In the genomic region with DNA sequence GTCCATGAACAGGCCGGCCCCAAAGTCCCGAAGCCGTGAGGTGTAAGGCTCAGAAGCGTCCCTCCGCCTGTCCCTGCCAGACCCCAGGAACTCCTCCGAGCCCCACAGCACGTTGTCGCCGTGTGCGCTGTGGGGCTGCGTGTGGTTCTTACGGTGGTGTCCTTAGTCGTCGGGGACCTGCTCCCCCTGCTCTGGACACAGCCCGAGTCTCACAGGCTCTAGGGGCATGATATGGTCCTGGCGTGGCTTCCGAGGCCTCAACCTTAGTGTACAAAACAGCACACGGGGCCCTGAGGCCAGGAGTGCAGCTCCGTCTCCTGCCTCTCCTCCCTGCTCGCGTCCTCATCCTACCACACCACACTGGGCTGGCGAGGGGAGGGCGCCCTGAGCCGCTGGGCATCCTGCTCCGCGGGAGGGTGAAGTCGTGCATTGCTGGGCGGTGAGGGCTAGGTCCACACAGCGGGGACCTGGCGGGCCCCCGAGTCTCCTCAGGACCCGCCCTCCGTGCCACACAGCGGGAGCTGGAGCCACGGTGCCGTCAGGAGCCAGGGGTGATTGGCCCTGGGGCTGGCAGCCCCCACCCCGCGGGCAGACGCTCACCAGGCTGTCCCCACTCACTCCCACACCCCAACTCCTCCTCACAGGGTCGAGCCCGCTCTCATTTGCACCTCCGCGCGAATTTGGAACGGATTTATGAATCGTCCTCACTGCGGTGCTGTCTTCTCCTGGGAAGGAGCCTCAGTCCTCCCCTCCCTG, we compare ENCODE assay signal across 1 cellular context.
TF ChIP-seq lines count a peak whose summit lies in the region.

No MANE protein-coding gene starts in this region.

TF ChIP-seq in HepG2, 621 proteins besides CTCF, POLR2A, EP300 and RAD21 (continued from another document):
- TF ChIP-seq, protein P1, sequence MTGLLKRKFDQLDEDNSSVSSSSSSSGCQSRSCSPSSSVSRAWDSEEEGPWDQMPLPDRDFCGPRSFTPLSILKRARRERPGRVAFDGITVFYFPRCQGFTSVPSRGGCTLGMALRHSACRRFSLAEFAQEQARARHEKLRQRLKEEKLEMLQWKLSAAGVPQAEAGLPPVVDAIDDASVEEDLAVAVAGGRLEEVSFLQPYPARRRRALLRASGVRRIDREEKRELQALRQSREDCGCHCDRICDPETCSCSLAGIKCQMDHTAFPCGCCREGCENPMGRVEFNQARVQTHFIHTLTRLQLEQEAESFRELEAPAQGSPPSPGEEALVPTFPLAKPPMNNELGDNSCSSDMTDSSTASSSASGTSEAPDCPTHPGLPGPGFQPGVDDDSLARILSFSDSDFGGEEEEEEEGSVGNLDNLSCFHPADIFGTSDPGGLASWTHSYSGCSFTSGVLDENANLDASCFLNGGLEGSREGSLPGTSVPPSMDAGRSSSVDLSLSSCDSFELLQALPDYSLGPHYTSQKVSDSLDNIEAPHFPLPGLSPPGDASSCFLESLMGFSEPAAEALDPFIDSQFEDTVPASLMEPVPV (CRISPR knock-in tag; IDR thresholded peaks at IDR 0.05) = peak; percentile 59; the same call in 1 of the 2 replicates
- no peak for TF ChIP-seq ZMYM4 (CRISPR knock-in tag; IDR thresholded peaks at IDR 0.05)
- TF ChIP-seq KDM1A (CRISPR knock-in tag; IDR thresholded peaks at IDR 0.05) = 0 out of 2 replicates have a peak, but pooled peaks have one; percentile 20
- peak; percentile 71 for TF ChIP-seq KMT2B (CRISPR knock-in tag; IDR thresholded peaks at IDR 0.05)
- TF ChIP-seq, protein P2, sequence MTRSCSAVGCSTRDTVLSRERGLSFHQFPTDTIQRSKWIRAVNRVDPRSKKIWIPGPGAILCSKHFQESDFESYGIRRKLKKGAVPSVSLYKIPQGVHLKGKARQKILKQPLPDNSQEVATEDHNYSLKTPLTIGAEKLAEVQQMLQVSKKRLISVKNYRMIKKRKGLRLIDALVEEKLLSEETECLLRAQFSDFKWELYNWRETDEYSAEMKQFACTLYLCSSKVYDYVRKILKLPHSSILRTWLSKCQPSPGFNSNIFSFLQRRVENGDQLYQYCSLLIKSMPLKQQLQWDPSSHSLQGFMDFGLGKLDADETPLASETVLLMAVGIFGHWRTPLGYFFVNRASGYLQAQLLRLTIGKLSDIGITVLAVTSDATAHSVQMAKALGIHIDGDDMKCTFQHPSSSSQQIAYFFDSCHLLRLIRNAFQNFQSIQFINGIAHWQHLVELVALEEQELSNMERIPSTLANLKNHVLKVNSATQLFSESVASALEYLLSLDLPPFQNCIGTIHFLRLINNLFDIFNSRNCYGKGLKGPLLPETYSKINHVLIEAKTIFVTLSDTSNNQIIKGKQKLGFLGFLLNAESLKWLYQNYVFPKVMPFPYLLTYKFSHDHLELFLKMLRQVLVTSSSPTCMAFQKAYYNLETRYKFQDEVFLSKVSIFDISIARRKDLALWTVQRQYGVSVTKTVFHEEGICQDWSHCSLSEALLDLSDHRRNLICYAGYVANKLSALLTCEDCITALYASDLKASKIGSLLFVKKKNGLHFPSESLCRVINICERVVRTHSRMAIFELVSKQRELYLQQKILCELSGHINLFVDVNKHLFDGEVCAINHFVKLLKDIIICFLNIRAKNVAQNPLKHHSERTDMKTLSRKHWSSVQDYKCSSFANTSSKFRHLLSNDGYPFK (CRISPR knock-in tag; IDR thresholded peaks at IDR 0.05; ENCODE audit: borderline replicate concordance) = peak; percentile 53; the same call in 1 of the 2 replicates
- peak; percentile 82 for TF ChIP-seq AGO2 (optimal IDR thresholded peaks at IDR 0.05; ENCODE audit: low read depth, low read length)
- no peak for TF ChIP-seq ZSCAN29 (CRISPR knock-in tag; conservative IDR thresholded peaks at IDR 0.05)
- no peak for TF ChIP-seq LCORL (IDR thresholded peaks at IDR 0.05)
- TF ChIP-seq LCORL (CRISPR knock-in tag; IDR thresholded peaks at IDR 0.05) = 0 out of 2 replicates have a peak, but pooled peaks have one; percentile 31
- TF ChIP-seq CHCHD3 (CRISPR knock-in tag; IDR thresholded peaks at IDR 0.05) = 0 out of 2 replicates have a peak, but pooled peaks have one; percentile 2
- TF ChIP-seq IKZF4 (CRISPR knock-in tag; IDR thresholded peaks at IDR 0.05; ENCODE audit: borderline replicate concordance, low read depth, not compliant biosample characterization) = peak; percentile 42
- TF ChIP-seq ZSCAN21 (CRISPR knock-in tag; IDR thresholded peaks at IDR 0.05; ENCODE audit: borderline replicate concordance) = peak; percentile 76
- TF ChIP-seq ZBTB3 (CRISPR knock-in tag; IDR thresholded peaks at IDR 0.05; ENCODE audit: borderline replicate concordance, low read depth) = no peak
- TF ChIP-seq CEBPB (IDR thresholded peaks at IDR 0.05; ENCODE audit: borderline replicate concordance, low read depth, low read length) = no peak
- no peak for TF ChIP-seq EHMT2 (IDR thresholded peaks at IDR 0.05; ENCODE audit: borderline replicate concordance, low read depth, low read length)
- no peak for TF ChIP-seq ZNF746 (CRISPR knock-in tag; IDR thresholded peaks at IDR 0.05)
- no peak for TF ChIP-seq MATR3 (CRISPR knock-in tag; IDR thresholded peaks at IDR 0.05)
- no peak for TF ChIP-seq REL (CRISPR knock-in tag; conservative IDR thresholded peaks at IDR 0.05)
- 0 out of 2 replicates have a peak, but pooled peaks have one; percentile 76 for TF ChIP-seq ZNF547 (CRISPR knock-in tag; IDR thresholded peaks at IDR 0.05)
- TF ChIP-seq STAT5B (CRISPR knock-in tag; IDR thresholded peaks at IDR 0.05) = no peak
- TF ChIP-seq ZNF543 (CRISPR knock-in tag; IDR thresholded peaks at IDR 0.05) = no peak
- TF ChIP-seq, protein P3, sequence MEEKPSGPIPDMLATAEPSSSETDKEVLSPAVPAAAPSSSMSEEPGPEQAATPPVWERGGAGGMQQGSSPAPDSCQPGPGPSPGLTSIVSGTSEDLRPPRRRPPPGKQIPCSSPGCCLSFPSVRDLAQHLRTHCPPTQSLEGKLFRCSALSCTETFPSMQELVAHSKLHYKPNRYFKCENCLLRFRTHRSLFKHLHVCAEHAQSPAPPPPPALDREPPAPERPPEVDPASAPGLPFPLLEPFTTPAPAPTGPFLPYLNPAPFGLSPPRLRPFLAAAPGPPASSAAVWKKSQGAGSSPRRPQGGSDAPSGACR (CRISPR knock-in tag; IDR thresholded peaks at IDR 0.05) = no peak
- TF ChIP-seq ZNF558 (CRISPR knock-in tag; IDR thresholded peaks at IDR 0.05; ENCODE audit: borderline replicate concordance) = 0 out of 2 replicates have a peak, but pooled peaks have one; percentile 33
- TF ChIP-seq PITX1 (CRISPR knock-in tag; IDR thresholded peaks at IDR 0.05) = 0 out of 2 replicates have a peak, but pooled peaks have one; percentile 17
- no peak for TF ChIP-seq ZNF530 (CRISPR knock-in tag; IDR thresholded peaks at IDR 0.05; ENCODE audit: low read depth)
- 0 out of 2 replicates have a peak, but pooled peaks have one; percentile 21 for TF ChIP-seq ZNF792 (CRISPR knock-in tag; IDR thresholded peaks at IDR 0.05)
- peak; percentile 16; the same call in 1 of the 2 replicates for TF ChIP-seq GABPB1 (CRISPR knock-in tag; IDR thresholded peaks at IDR 0.05)
- TF ChIP-seq ETV6 (CRISPR knock-in tag; conservative IDR thresholded peaks at IDR 0.05) = no peak
- TF ChIP-seq ZNF253 (CRISPR knock-in tag; IDR thresholded peaks at IDR 0.05; ENCODE audit: borderline replicate concordance) = peak; percentile 48; the same call in 1 of the 2 replicates
TF ChIP-seq in HepG2: peak in this region for 88.
